ENCODE assay signal across 27 cellular contexts in the genomic region with DNA sequence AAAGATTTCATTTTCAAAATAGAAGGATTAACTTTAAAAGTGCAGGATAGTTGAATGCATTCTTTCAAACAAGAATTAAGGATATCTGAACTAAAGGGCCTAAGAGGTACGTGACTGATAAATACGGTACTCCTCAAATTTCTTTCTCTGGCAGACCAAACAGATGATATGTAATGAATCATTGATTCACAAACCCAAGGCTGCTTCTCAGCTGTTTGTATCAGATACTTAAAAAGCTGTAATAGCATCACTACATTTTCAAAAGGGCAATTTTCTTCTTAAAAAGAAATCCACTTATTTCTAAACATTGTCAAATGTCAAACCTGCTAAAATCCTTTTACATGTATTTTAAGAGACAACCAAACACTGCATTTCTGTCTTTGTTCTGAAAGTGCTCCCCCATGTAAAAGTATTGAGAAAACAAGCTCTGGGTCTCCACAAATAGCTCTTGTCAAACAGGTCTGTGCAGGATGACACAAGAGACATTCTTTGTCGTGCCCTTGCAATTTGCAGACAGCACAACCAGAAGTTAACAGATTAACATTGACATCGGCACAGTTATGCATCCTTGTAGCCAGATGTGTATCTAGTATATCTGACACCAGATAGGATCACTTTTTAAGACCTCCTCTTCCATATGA.
DNase-seq lines count a peak whose midpoint lies in the region; ATAC-seq and TF ChIP-seq lines count a peak whose summit lies in the region.
"Had no signal": no experiment of that assay in that cellular context is flagged by ENCODE, and none has a peak within 500 bp of the region (broad histone marks: within the 10 kb centered on the region; RNA-seq: fewer than 3 reads in every experiment).

No MANE protein-coding gene starts in this region.

- no peak overlapping the region for H3K9ac ChIP-seq in HUES48 (ENCODE audit: low read depth, low read length)
- no peak overlapping the region for H3K9ac ChIP-seq in PC-3 (ENCODE audit: low read length)
- H3K9ac ChIP-seq: BLaER1 treated with 17β-estradiol and CSF1 and Interleukin-3, amounts not matched to agents 10 nM and 100 nM; SK-N-SH had no signal

- H3K27ac ChIP-seq in HUES48 (ENCODE audit: low read depth, low read length) (peak overlapping the region; percentile 6), PC-3 (ENCODE audit: low read length) (no peak overlapping the region), brain microvascular endothelial cell (no peak overlapping the region)
- H3K27ac ChIP-seq: BLaER1 treated with 17β-estradiol and CSF1 and Interleukin-3, amounts not matched to agents 10 nM and 100 nM; HL-60; ovary had no signal

- H2AFZ ChIP-seq in PC-3 (ENCODE audit: low read length): no peak overlapping the region

- no peaks in the 10 kb centered on the region; the same call in 1 of the 2 replicates for H3K36me3 ChIP-seq in HUES48 (ENCODE audit: control insufficient read depth, insufficient read depth, low read length)
- H3K36me3 ChIP-seq in PC-3 (ENCODE audit: low read depth, low read length): no peaks in the 10 kb centered on the region
- H3K36me3 ChIP-seq in brain microvascular endothelial cell (replicated peaks): no peaks in the 10 kb centered on the region
- H3K36me3 ChIP-seq: ovary had no signal

- TF ChIP-seq CTCF in PC-3 (conservative IDR thresholded peaks at IDR 0.05; ENCODE audit: low read depth, low read length): no peak
- TF ChIP-seq CTCF in brain microvascular endothelial cell (IDR thresholded peaks at IDR 0.05; ENCODE audit: low read depth, low read length, missing control alignments): no peak

- BruUV-seq in PC-3 (replicated peaks; lab: Mats Ljungman, UMichigan): no TSS peak

- ATAC-seq in PC-3: no peak
- ATAC-seq: activated CD4-positive, alpha-beta T cell treated with anti-CD3 and anti-CD28 coated beads for 36 hours; GM12878; left ventricle myocardium superior; right cardiac atrium; stimulated activated effector memory CD8-positive, alpha-beta T cell treated with anti-CD3 and anti-CD28 coated beads, Interleukin-12 subunit alpha, Interleukin-12 subunit beta, amount 100 ng/mL, for 72 hours had no signal

- in situ Hi-C loops in brain microvascular endothelial cell (cut with HindIII; ENCODE audit: low pct_ligation_motif_present, low sequenced_read_pairs): no loop called here

- CTCF ChIA-PET in PC-3 (lab: Charles Lee): no interaction called here

- H3K4me1 ChIP-seq in HUES48 (ENCODE audit: control insufficient read depth, insufficient read depth, low read length): no peaks in the 10 kb centered on the region
- H3K4me1 ChIP-seq in PC-3 (ENCODE audit: insufficient read depth, low read length): peaks cover 11% of the 10 kb centered on the region
- H3K4me1 ChIP-seq: BLaER1 treated with 17β-estradiol and CSF1 and Interleukin-3, amounts not matched to agents 10 nM and 100 nM had no signal

- POLR2A ChIA-PET in PC-3 (lab: Charles Lee; ENCODE audit: unreplicated experiment): no interaction called here

- H3K9me2 ChIP-seq in PC-3 (replicated peaks; ENCODE audit: low read length): no peaks in the 10 kb centered on the region
- H3K9me2 ChIP-seq: SK-N-SH had no signal

- no peaks in the 10 kb centered on the region for H3F3A ChIP-seq in PC-3 (ENCODE audit: low read length, unreplicated experiment)

- DNase-seq in PC-3 (peak; percentile 43), islet precursor cell (peak; percentile 75), retina (peak; percentile 11), brain microvascular endothelial cell (no peak), SKM-1 treated with dmso at 0.1 percent for 144 hours (lab: John Stamatoyannopoulos, UW; ENCODE audit: unreplicated experiment) (no peak), ureter (ENCODE audit: low spot score) (no peak)
- DNase-seq: activated CD4-positive, alpha-beta T cell treated with anti-CD3 and anti-CD28 coated beads for 36 hours; activated effector memory CD4-positive, alpha-beta T cell treated with Interleukin-2 at 50 U/mL for 16 hours; activated naive CD8-positive, alpha-beta T cell treated with anti-CD3 and anti-CD28 coated beads for 36 hours; activated T-cell treated with anti-CD3 and anti-CD28 coated beads for 4 hours; aorta; endodermal cell; Kasumi-1; left ventricle myocardium superior; NCI-H187 treated with DMSO at 0.1 percent for 48 hours; NCI-H345; NCI-H82; ovary; right cardiac atrium; SK-N-SH; stimulated activated CD4-positive, alpha-beta T cell treated with anti-CD3 and anti-CD28 coated beads, Interleukin-4, amount 100 ng/mL, for 24 hours; substantia nigra had no signal

- no peaks in the 10 kb centered on the region for H4K20me1 ChIP-seq in PC-3 (ENCODE audit: low read length)

- H3K27me3 ChIP-seq in HUES48 (ENCODE audit: control insufficient read depth, insufficient read depth, low read length) (no peaks in the 10 kb centered on the region), PC-3 (ENCODE audit: low read length) (no peaks in the 10 kb centered on the region), brain microvascular endothelial cell (replicated peaks) (no peaks in the 10 kb centered on the region)
- H3K27me3 ChIP-seq: BLaER1 treated with 17β-estradiol and CSF1 and Interleukin-3, amounts not matched to agents 10 nM and 100 nM; ovary had no signal

- no peaks in the 10 kb centered on the region for H3K79me2 ChIP-seq in PC-3 (ENCODE audit: low read length)

- no peaks in the 10 kb centered on the region for H3K9me3 ChIP-seq in HUES48 (ENCODE audit: control insufficient read depth, insufficient read depth, low read length)
- H3K9me3 ChIP-seq in PC-3 (ENCODE audit: low read length): no peaks in the 10 kb centered on the region
- H3K9me3 ChIP-seq: BLaER1 treated with 17β-estradiol and CSF1 and Interleukin-3, amounts not matched to agents 10 nM and 100 nM; ovary; SK-N-SH had no signal

- intact Hi-C loops in PC-3 (cut with micrococcal nuclease): no loop called here

- peak overlapping the region; percentile 46; the same call in 1 of the 2 replicates for H3K4me2 ChIP-seq in PC-3 (ENCODE audit: low read length)
- H3K4me2 ChIP-seq: BLaER1 treated with 17β-estradiol and CSF1 and Interleukin-3, amounts not matched to agents 10 nM and 100 nM; SK-N-SH had no signal

- H3K4me3 ChIP-seq in HUES48 (ENCODE audit: low read depth, low read length) (no peak overlapping the region), PC-3 (ENCODE audit: low read length) (no peak overlapping the region), brain microvascular endothelial cell (ENCODE audit: low read depth, low read length) (no peak overlapping the region)
- H3K4me3 ChIP-seq: BLaER1 treated with 17β-estradiol and CSF1 and Interleukin-3, amounts not matched to agents 10 nM and 100 nM; GM12878; ovary had no signal

Comparison
In these comparisons a context has a peak if more than half of its experiments do, and no peak if none do; other contexts are left out.
1. DNase-seq: peak in PC-3 (single experiment), islet precursor cell (single experiment) and retina (single experiment); none in brain microvascular endothelial cell (single experiment), SKM-1 treated with dmso at 0.1 percent for 144 hours (single experiment) and ureter (single experiment).